ENCODE assay signal across 1 cellular context in the genomic region with DNA sequence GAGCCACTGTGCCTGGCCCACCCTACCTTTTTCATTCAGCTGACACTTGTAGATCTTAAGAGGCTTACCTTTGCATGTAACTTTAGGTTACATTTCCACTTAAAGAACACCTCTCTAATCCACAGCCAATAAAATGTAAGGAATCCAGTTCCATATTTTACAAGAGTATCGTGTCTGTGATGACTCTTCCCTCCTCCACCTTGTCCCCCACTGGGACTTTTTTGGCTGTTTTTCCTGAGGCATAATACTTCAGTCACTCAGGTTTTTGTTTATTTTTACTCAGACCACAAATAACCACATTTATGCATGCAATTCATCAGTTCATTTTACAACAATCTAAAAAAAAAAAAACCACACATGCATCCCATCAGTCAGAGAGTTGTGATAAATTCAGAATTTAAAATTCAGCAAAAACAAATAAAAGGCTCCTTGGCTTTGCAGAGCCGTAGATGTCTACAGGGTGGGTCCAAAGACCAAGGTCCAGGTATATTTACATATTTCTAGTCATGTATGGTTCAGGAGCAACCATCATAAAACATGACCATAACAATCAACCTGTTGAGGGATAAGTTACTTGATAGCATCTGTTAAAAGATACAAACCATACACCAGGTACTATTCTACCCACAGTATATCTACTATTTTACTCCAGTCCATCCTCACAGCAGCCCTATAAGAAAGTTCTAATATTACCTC.
TF ChIP-seq lines count a peak whose summit lies in the region.

No MANE protein-coding gene starts in this region.

TF ChIP-seq in GM23338, 12 proteins besides CTCF, POLR2A, EP300 and RAD21 (continued from another document):
- TF ChIP-seq ZNF462 (CRISPR knock-in tag; IDR thresholded peaks at IDR 0.05): no peak
- TF ChIP-seq ZNF331 (CRISPR knock-in tag; IDR thresholded peaks at IDR 0.05; ENCODE audit: low read depth): no peak
- no peak for TF ChIP-seq ZNF114 (CRISPR knock-in tag; IDR thresholded peaks at IDR 0.05)
- no peak for TF ChIP-seq STAT1 (IDR thresholded peaks at IDR 0.05; ENCODE audit: unreplicated experiment)
- TF ChIP-seq JUNB (IDR thresholded peaks at IDR 0.05; ENCODE audit: unreplicated experiment): no peak
- TF ChIP-seq CREB1 (CRISPR knock-in tag; IDR thresholded peaks at IDR 0.05; ENCODE audit: low read depth): no peak
- TF ChIP-seq, protein P1, sequence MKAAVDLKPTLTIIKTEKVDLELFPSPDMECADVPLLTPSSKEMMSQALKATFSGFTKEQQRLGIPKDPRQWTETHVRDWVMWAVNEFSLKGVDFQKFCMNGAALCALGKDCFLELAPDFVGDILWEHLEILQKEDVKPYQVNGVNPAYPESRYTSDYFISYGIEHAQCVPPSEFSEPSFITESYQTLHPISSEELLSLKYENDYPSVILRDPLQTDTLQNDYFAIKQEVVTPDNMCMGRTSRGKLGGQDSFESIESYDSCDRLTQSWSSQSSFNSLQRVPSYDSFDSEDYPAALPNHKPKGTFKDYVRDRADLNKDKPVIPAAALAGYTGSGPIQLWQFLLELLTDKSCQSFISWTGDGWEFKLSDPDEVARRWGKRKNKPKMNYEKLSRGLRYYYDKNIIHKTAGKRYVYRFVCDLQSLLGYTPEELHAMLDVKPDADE (IDR thresholded peaks at IDR 0.05): no peak
TF ChIP-seq in GM23338: peak in this region for 0.
